ENCODE assay signal across 28 cellular contexts in the genomic region with DNA sequence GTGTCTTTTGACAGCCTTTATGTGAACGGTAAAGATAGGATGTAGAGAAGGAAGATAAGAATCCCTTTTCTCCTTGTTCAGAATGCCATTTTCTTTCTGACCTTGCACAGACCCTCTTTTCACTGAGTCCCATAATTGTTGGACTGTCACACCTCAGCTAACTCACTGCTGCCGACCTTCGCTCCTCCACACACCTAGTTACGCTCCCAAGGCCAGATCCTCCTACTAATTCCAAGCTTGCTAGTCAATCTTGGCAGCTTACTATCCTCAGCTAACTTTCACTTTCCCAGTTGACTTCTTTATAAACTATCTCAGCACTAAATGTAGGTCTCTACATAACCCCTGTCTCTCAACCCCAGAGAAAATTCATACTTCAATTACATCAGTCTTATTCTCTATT.
"Had no signal": no experiment of that assay in that cellular context is flagged by ENCODE, and none has a peak within 500 bp of the region (broad histone marks: within the 10 kb centered on the region; RNA-seq: fewer than 3 reads in every experiment).

No MANE protein-coding gene starts in this region.

- H3K27me3 Mint-ChIP-seq: activated B cell treated with CpG ODN at 0.5 μM for 24 hours; activated naive CD8-positive, alpha-beta T cell; central memory CD8-positive, alpha-beta T cell; memory B cell; naive thymus-derived CD8-positive, alpha-beta T cell; stimulated activated memory B cell treated with anti-CD40 and anti-IgM and Interleukin-4, amounts not matched to agents 10 μg/mL and 1 μg/mL and 100 μg/mL, for 72 hours; stimulated activated naive CD8-positive, alpha-beta T cell treated with anti-CD3 and anti-CD28 coated beads, Interleukin-15, amount 100 ng/mL, for 72 hours had no signal

- DNase-seq: activated B cell treated with CpG ODN at 0.5 μM for 24 hours; activated CD4-positive, alpha-beta T cell treated with anti-CD3 and anti-CD28 coated beads, Interleukin-2, amount 50 U/mL, for 4 hours; activated effector memory CD4-positive, alpha-beta T cell treated with Interleukin-2 at 50 U/mL for 16 hours; activated naive CD4-positive, alpha-beta T cell treated with Interleukin-2 at 50 U/mL for 16 hours; activated T-cell treated with anti-CD3 and anti-CD28 coated beads for 4 hours; anterior cingulate cortex; effector CD8-positive, alpha-beta T cell; esophagus squamous epithelium; gastrocnemius medialis; glutamatergic neuron; left cardiac atrium; midbrain; naive thymus-derived CD8-positive, alpha-beta T cell; stimulated activated CD4-positive, alpha-beta T cell treated with anti-CD3 and anti-CD28 coated beads, Interleukin-1b, Interleukin-23, amount 100 ng/mL, for 48 hours; stimulated activated CD4-positive, alpha-beta T cell treated with anti-CD3 and anti-CD28 coated beads, Interleukin-4, amount 100 ng/mL, for 4 hours; stimulated activated CD8-positive, alpha-beta memory T cell treated with anti-CD3 and anti-CD28 coated beads, Interleukin-4, amount 100 ng/mL, for 48 hours; stimulated activated naive CD8-positive, alpha-beta T cell treated with anti-CD3 and anti-CD28 coated beads, Interleukin-15, amount 100 ng/mL, for 72 hours; substantia nigra; T-helper 2 cell; upper lobe of left lung had no signal

- H3K27ac Mint-ChIP-seq: activated B cell treated with CpG ODN at 0.5 μM for 24 hours; activated naive CD8-positive, alpha-beta T cell; memory B cell; naive thymus-derived CD8-positive, alpha-beta T cell; stimulated activated memory B cell treated with anti-CD40 and anti-IgM and Interleukin-4, amounts not matched to agents 10 μg/mL and 1 μg/mL and 100 μg/mL, for 72 hours; stimulated activated naive CD8-positive, alpha-beta T cell treated with anti-CD3 and anti-CD28 coated beads, Interleukin-15, amount 100 ng/mL, for 72 hours had no signal

- H3K4me3 ChIP-seq: esophagus squamous epithelium, gastrocnemius medialis, skin epidermis, upper lobe of left lung, vagina had no signal

- H3K4me3 Mint-ChIP-seq: activated B cell treated with CpG ODN at 0.5 μM for 24 hours; activated naive CD8-positive, alpha-beta T cell; central memory CD8-positive, alpha-beta T cell; memory B cell; naive thymus-derived CD8-positive, alpha-beta T cell; stimulated activated memory B cell treated with anti-CD40 and anti-IgM and Interleukin-4, amounts not matched to agents 10 μg/mL and 1 μg/mL and 100 μg/mL, for 72 hours; stimulated activated naive CD8-positive, alpha-beta T cell treated with anti-CD3 and anti-CD28 coated beads, Interleukin-15, amount 100 ng/mL, for 72 hours had no signal

- H3K36me3 Mint-ChIP-seq: activated naive CD8-positive, alpha-beta T cell; memory B cell; naive thymus-derived CD8-positive, alpha-beta T cell; stimulated activated memory B cell treated with anti-CD40 and anti-IgM and Interleukin-4, amounts not matched to agents 10 μg/mL and 1 μg/mL and 100 μg/mL, for 72 hours had no signal

- H3K36me3 ChIP-seq: esophagus squamous epithelium, gastrocnemius medialis, upper lobe of left lung, vagina had no signal

- H3K4me1 Mint-ChIP-seq: activated B cell treated with CpG ODN at 0.5 μM for 24 hours; central memory CD8-positive, alpha-beta T cell; memory B cell; naive thymus-derived CD8-positive, alpha-beta T cell; stimulated activated memory B cell treated with anti-CD40 and anti-IgM and Interleukin-4, amounts not matched to agents 10 μg/mL and 1 μg/mL and 100 μg/mL, for 72 hours; stimulated activated naive CD8-positive, alpha-beta T cell treated with anti-CD3 and anti-CD28 coated beads, Interleukin-15, amount 100 ng/mL, for 72 hours had no signal

- H3K27me3 ChIP-seq: esophagus squamous epithelium, gastrocnemius medialis, upper lobe of left lung, vagina had no signal

- H3K4me1 ChIP-seq: esophagus squamous epithelium, gastrocnemius medialis, upper lobe of left lung, vagina had no signal

- ATAC-seq: gastrocnemius medialis; naive thymus-derived CD8-positive, alpha-beta T cell; sciatic nerve; stimulated activated memory B cell treated with anti-CD40 and anti-IgM and Interleukin-4, amounts not matched to agents 10 μg/mL and 1 μg/mL and 100 μg/mL, for 72 hours; stimulated activated naive CD8-positive, alpha-beta T cell treated with anti-CD3 and anti-CD28 coated beads, Interleukin-15, amount 100 ng/mL, for 72 hours had no signal

- H3K27ac ChIP-seq: epithelial cell of prostate, esophagus squamous epithelium, gastrocnemius medialis, skin epidermis, upper lobe of left lung, vagina had no signal
